27 cellular contexts compared by ENCODE assay signal in genomic region chr15:89412906-89413411, GRCh38.
"Had no signal": no experiment of that assay in that cellular context is flagged by ENCODE, and none has a peak within 500 bp of the region (broad histone marks: within the 10 kb centered on the region; RNA-seq: fewer than 3 reads in every experiment).

No MANE protein-coding gene starts in this region.

- H3K9me3 ChIP-seq: esophagus squamous epithelium, heart right ventricle, mucosa of descending colon, tibial nerve had no signal

- H3K27ac ChIP-seq: epithelial cell of prostate, esophagus squamous epithelium, heart right ventricle, tibial nerve had no signal

- H3K4me3 ChIP-seq: esophagus squamous epithelium, heart right ventricle, mucosa of descending colon, tibial nerve had no signal

- H3K36me3 ChIP-seq: esophagus squamous epithelium, heart right ventricle, tibial nerve had no signal

- H3K36me3 Mint-ChIP-seq: activated naive CD4-positive, alpha-beta T cell treated with anti-CD3 and anti-CD28 coated beads, Interleukin-2, amount 50 U/mL, for 24 hours had no signal

- DNase-seq: activated CD4-positive, alpha-beta memory T cell treated with anti-CD3 and anti-CD28 coated beads, Interleukin-2, amount 10 ng/mL, durations not matched to agents 7 days and 5 days; activated CD4-positive, alpha-beta T cell treated with anti-CD3 and anti-CD28 coated beads, Interleukin-2, amount 10 ng/mL, durations not matched to agents 7 days and 5 days; activated CD4-positive, CD25-positive, alpha-beta regulatory T cell treated with anti-CD3 and anti-CD28 coated beads, Interleukin-2, amount 50 U/mL, for 72 hours; activated CD8-positive, alpha-beta memory T cell treated with anti-CD3 and anti-CD28 coated beads, Interleukin-2, amount 50 U/mL, for 48 hours; activated naive CD8-positive, alpha-beta T cell treated with anti-CD3 and anti-CD28 coated beads, Interleukin-2, amount 50 U/mL, for 24 hours; activated T-cell treated with anti-CD3 and anti-CD28 coated beads, Interleukin-2, amount 50 U/mL, for 24 hours; amygdala; dermis blood vessel endothelial cell; effector CD4-positive, alpha-beta T cell; esophagus squamous epithelium; foreskin melanocyte; heart right ventricle; islet precursor cell; left ventricle myocardium superior; mucosa of descending colon; nephron progenitor cell; occipital lobe; right cardiac atrium; stimulated activated CD4-positive, alpha-beta T cell treated with anti-CD3 and anti-CD28 coated beads, Interleukin-15, amount 100 ng/mL, for 24 hours; stimulated activated CD4-positive, alpha-beta T cell treated with anti-CD3 and anti-CD28 coated beads, Interleukin-2, amount 100 ng/mL, for 24 hours; stimulated activated naive CD4-positive, alpha-beta T cell; T1000 had no signal

- H3K27ac Mint-ChIP-seq: activated CD4-positive, alpha-beta T cell treated with anti-CD3 and anti-CD28 coated beads, Interleukin-2, amount 10 ng/mL, durations not matched to agents 7 days and 5 days; activated naive CD4-positive, alpha-beta T cell treated with anti-CD3 and anti-CD28 coated beads, Interleukin-2, amount 50 U/mL, for 24 hours; activated naive CD8-positive, alpha-beta T cell treated with anti-CD3 and anti-CD28 coated beads, Interleukin-2, amount 50 U/mL, for 24 hours; activated T-cell treated with anti-CD3 and anti-CD28 coated beads, Interleukin-2, amount 50 U/mL, for 24 hours; nephron progenitor cell had no signal

- H3K4me3 Mint-ChIP-seq: activated CD4-positive, alpha-beta memory T cell treated with anti-CD3 and anti-CD28 coated beads, Interleukin-2, amount 10 ng/mL, durations not matched to agents 7 days and 5 days; activated CD4-positive, alpha-beta T cell treated with anti-CD3 and anti-CD28 coated beads, Interleukin-2, amount 10 ng/mL, durations not matched to agents 7 days and 5 days; activated naive CD4-positive, alpha-beta T cell treated with anti-CD3 and anti-CD28 coated beads, Interleukin-2, amount 50 U/mL, for 24 hours; activated naive CD8-positive, alpha-beta T cell treated with anti-CD3 and anti-CD28 coated beads, Interleukin-2, amount 50 U/mL, for 24 hours; activated T-cell treated with anti-CD3 and anti-CD28 coated beads, Interleukin-2, amount 50 U/mL, for 24 hours; central memory CD8-positive, alpha-beta T cell; nephron progenitor cell; T-helper 1 cell treated with Interleukin-12 subunit alpha and Interleukin-12 subunit beta and Interleukin-4 antibody, amounts not matched to agents 30 μg/mL and 1 μg/mL, for 36 hours had no signal

- H3K9me3 Mint-ChIP-seq: activated CD4-positive, alpha-beta memory T cell treated with anti-CD3 and anti-CD28 coated beads, Interleukin-2, amount 10 ng/mL, durations not matched to agents 7 days and 5 days; activated CD4-positive, alpha-beta T cell treated with anti-CD3 and anti-CD28 coated beads, Interleukin-2, amount 10 ng/mL, durations not matched to agents 7 days and 5 days; activated naive CD4-positive, alpha-beta T cell treated with anti-CD3 and anti-CD28 coated beads, Interleukin-2, amount 50 U/mL, for 24 hours; activated naive CD8-positive, alpha-beta T cell treated with anti-CD3 and anti-CD28 coated beads, Interleukin-2, amount 50 U/mL, for 24 hours; activated T-cell treated with anti-CD3 and anti-CD28 coated beads, Interleukin-2, amount 50 U/mL, for 24 hours; central memory CD8-positive, alpha-beta T cell; nephron progenitor cell; T-helper 1 cell treated with Interleukin-12 subunit alpha and Interleukin-12 subunit beta and Interleukin-4 antibody, amounts not matched to agents 30 μg/mL and 1 μg/mL, for 36 hours had no signal

- ATAC-seq: activated naive CD8-positive, alpha-beta T cell treated with anti-CD3 and anti-CD28 coated beads, Interleukin-2, amount 50 U/mL, for 24 hours; heart right ventricle; left ventricle myocardium superior; mucosa of descending colon; right cardiac atrium had no signal
